Comparison of ENCODE assay signal across 19 cellular contexts in genomic region chr7:798921-799470, GRCh38.
"Had no signal": no experiment of that assay in that cellular context is flagged by ENCODE, and none has a peak within 500 bp of the region (broad histone marks: within the 10 kb centered on the region; RNA-seq: fewer than 3 reads in every experiment).

No MANE protein-coding gene starts in this region.

- DNase-seq: dermis blood vessel endothelial cell; foreskin keratinocyte; head of caudate nucleus; mammary epithelial cell; mucosa of descending colon; natural killer cell; occipital lobe; retina; right lobe of liver; stimulated activated CD4-positive, alpha-beta T cell treated with anti-CD3 and anti-CD28 coated beads, Interleukin-2, amount 100 ng/mL, for 24 hours; stimulated activated CD4-positive, alpha-beta T cell treated with anti-CD3 and anti-CD28 coated beads, Interleukin-4, amount 100 ng/mL, for 4 hours; stimulated activated naive CD4-positive, alpha-beta T cell; stomach; substantia nigra had no signal

- H3K4me1 ChIP-seq: foreskin keratinocyte, pancreas, right lobe of liver had no signal

- H3K4me3 ChIP-seq: hepatocyte, mucosa of descending colon, pancreas, prostate gland, right lobe of liver, stomach, vagina had no signal

- H3K36me3 Mint-ChIP-seq: natural killer cell had no signal

- H3K36me3 ChIP-seq: pancreas, prostate gland, right lobe of liver, stomach, vagina had no signal

- ATAC-seq: foreskin keratinocyte, mucosa of descending colon, pancreas, right lobe of liver had no signal

- H3K27ac ChIP-seq: foreskin keratinocyte, hepatocyte, pancreas, prostate gland, right lobe of liver, vagina had no signal

- H3K9me3 Mint-ChIP-seq: natural killer cell, type B pancreatic cell had no signal

- H3K27ac Mint-ChIP-seq: natural killer cell, type B pancreatic cell had no signal

- H3K9me3 ChIP-seq: mucosa of descending colon, pancreas, prostate gland, right lobe of liver, stomach, vagina had no signal

- H3K4me3 Mint-ChIP-seq: natural killer cell, type B pancreatic cell had no signal

- H3K27me3 Mint-ChIP-seq: type B pancreatic cell had no signal

- H3K4me1 Mint-ChIP-seq: natural killer cell had no signal

- H3K27me3 ChIP-seq: foreskin keratinocyte, hepatocyte, pancreas, right lobe of liver, stomach, vagina had no signal
